1 cellular context compared by ENCODE assay signal in the genomic region with DNA sequence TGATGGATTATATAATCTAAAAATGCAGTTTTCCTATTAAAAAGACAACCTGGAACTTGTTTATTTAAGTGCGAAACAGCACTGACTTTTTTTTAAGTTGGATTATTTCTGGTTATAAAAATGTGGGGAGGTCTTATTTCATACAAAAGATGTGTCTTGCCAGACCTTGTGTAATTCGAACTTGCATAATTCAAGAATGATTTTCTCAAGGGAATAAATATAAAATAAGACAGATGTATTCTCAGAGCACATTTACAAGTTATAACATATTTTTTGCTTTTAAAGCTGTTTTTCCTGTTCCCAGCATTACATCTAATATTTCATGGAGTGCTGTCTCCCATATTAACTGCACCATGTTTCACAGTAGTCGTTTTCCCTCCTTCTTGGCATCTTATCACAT.
TF ChIP-seq lines count a peak whose summit lies in the region.

No MANE protein-coding gene starts in this region.

TF ChIP-seq in SK-N-SH treated with all-trans-retinoic acid at 6 μM for 48 hours, 23 proteins besides CTCF, POLR2A, EP300 and RAD21 (continued from another document):
- TF ChIP-seq, protein P1, sequence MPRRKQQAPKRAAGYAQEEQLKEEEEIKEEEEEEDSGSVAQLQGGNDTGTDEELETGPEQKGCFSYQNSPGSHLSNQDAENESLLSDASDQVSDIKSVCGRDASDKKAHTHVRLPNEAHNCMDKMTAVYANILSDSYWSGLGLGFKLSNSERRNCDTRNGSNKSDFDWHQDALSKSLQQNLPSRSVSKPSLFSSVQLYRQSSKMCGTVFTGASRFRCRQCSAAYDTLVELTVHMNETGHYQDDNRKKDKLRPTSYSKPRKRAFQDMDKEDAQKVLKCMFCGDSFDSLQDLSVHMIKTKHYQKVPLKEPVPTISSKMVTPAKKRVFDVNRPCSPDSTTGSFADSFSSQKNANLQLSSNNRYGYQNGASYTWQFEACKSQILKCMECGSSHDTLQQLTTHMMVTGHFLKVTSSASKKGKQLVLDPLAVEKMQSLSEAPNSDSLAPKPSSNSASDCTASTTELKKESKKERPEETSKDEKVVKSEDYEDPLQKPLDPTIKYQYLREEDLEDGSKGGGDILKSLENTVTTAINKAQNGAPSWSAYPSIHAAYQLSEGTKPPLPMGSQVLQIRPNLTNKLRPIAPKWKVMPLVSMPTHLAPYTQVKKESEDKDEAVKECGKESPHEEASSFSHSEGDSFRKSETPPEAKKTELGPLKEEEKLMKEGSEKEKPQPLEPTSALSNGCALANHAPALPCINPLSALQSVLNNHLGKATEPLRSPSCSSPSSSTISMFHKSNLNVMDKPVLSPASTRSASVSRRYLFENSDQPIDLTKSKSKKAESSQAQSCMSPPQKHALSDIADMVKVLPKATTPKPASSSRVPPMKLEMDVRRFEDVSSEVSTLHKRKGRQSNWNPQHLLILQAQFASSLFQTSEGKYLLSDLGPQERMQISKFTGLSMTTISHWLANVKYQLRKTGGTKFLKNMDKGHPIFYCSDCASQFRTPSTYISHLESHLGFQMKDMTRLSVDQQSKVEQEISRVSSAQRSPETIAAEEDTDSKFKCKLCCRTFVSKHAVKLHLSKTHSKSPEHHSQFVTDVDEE (CRISPR knock-in tag; IDR thresholded peaks at IDR 0.05) = no peak
- TF ChIP-seq SNAI2 (CRISPR knock-in tag; IDR thresholded peaks at IDR 0.05) (no peak), ZNF8 (CRISPR knock-in tag; IDR thresholded peaks at IDR 0.05) (no peak), ISL1 (CRISPR knock-in tag; IDR thresholded peaks at IDR 0.05) (no peak), BACH2 (CRISPR knock-in tag; IDR thresholded peaks at IDR 0.05; ENCODE audit: borderline replicate concordance) (no peak)
